In the genomic region with DNA sequence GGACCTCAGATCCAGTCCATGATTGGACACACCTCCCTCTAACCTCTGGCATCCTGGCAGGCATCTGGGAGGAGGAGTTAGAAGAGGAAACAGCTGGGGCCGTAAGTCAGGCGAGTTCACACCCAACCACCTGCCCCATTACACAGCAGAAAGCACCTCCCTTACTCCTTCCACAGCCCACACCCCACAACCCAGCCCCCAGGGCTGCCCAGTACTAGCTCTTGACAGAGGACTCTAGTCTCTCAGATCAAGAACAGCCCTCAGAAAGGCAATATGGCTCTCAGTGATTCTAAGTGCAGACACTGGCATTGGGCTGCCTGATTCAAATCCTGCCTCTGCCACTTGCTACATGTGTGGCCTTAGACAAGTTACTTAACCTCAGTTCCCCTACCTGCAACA, we compare ENCODE assay signal across 8 cellular contexts. TPM values are rescaled to one million over a fixed set of nuclear protein-coding genes. Genes with fewer than 3 reads are reported as not detected.
DNase-seq lines count a peak whose midpoint lies in the region; ATAC-seq and TF ChIP-seq lines count a peak whose summit lies in the region.
"Had no signal": no experiment of that assay in that cellular context is flagged by ENCODE, and none has a peak within 500 bp of the region (broad histone marks: within the 10 kb centered on the region; RNA-seq: fewer than 3 reads in every experiment).

No MANE protein-coding gene starts in this region.

- peaks cover 83% of the 10 kb centered on the region for H3K79me2 ChIP-seq in osteoblast (ENCODE audit: insufficient read depth, low read length)

- H3K36me3 ChIP-seq in ascending aorta: no peaks in the 10 kb centered on the region
- H3K36me3 ChIP-seq in osteoblast (ENCODE audit: insufficient read depth, low read length): no peaks in the 10 kb centered on the region

- peak overlapping the region; percentile 4 to 10 for H3K27ac ChIP-seq in ascending aorta
- no peak overlapping the region for H3K27ac ChIP-seq in osteoblast (ENCODE audit: low read depth, low read length)
- H3K27ac ChIP-seq: testis had no signal

- ATAC-seq in GM19324 (IDR thresholded peaks at IDR 0.05; ENCODE audit: low FRiP score, unreplicated experiment) (peak; percentile 43), HG03135 (IDR thresholded peaks at IDR 0.05; ENCODE audit: unreplicated experiment) (peak; percentile 56)

- H3K4me1 ChIP-seq in ascending aorta (peaks cover 11 to 39% of the 10 kb centered on the region in 2 donors), osteoblast (ENCODE audit: insufficient read depth, low read length) (peaks cover 32% of the 10 kb centered on the region)
- H3K4me1 ChIP-seq: testis had no signal

- TF ChIP-seq CTCF in ascending aorta (IDR thresholded peaks at IDR 0.05) (no peak), osteoblast (IDR thresholded peaks at IDR 0.05; ENCODE audit: extremely low read depth, low read depth, low read length) (no peak)

- intact Hi-C loops in ascending aorta (cut with DNase I): no loop called here

- H4K20me1 ChIP-seq in osteoblast (ENCODE audit: insufficient read depth, low read length): peaks cover 3% of the 10 kb centered on the region

- H3K4me2 ChIP-seq in osteoblast (ENCODE audit: insufficient read depth, low read length): no peak overlapping the region

- DNase-seq in ascending aorta (ENCODE audit: low spot score in 2 of 2) (no peak), osteoblast (ENCODE audit: insufficient read length, low spot score, missing footprints) (peak; percentile 35), cerebellar cortex (ENCODE audit: low spot score) (no peak), kidney glomerular epithelial cell (lab: John Stamatoyannopoulos, UW) (no peak), SIG-M5 treated with dmso at 0.1 percent for 504 hours (lab: John Stamatoyannopoulos, UW; ENCODE audit: unreplicated experiment) (no peak)
- DNase-seq: testis had no signal

- H3K9me3 ChIP-seq in ascending aorta: no peaks in the 10 kb centered on the region
- no peaks in the 10 kb centered on the region for H3K9me3 ChIP-seq in osteoblast (ENCODE audit: low read depth, low read length)
- H3K9me3 ChIP-seq: testis had no signal

- H3K27me3 ChIP-seq in ascending aorta (no peaks in the 10 kb centered on the region), osteoblast (ENCODE audit: insufficient read depth, low read length) (no peaks in the 10 kb centered on the region)
- H3K27me3 ChIP-seq: testis had no signal

- no peak overlapping the region for H2AFZ ChIP-seq in osteoblast (ENCODE audit: low read length)

- peak overlapping the region in 1 of 2 donors; percentile 10 for H3K4me3 ChIP-seq in ascending aorta
- no peak overlapping the region for H3K4me3 ChIP-seq in osteoblast (ENCODE audit: insufficient read depth, low read length)
- H3K4me3 ChIP-seq: testis had no signal

RNA-seq across cellular contexts. Expression of gene KCNMA1, which starts 34.1 kb away (rescaled TPM):
- total RNA-seq in ascending aorta (28.6 TPM), osteoblast (72.2 and 77.8 TPM in 2 replicates)
